Comparison of ENCODE assay signal across 1 cellular context in genomic region chr11:22162754-22163153, GRCh38.
TF ChIP-seq lines count a peak whose summit lies in the region.

No MANE protein-coding gene starts in this region.

TF ChIP-seq in GM12878, 131 proteins besides CTCF, POLR2A, EP300 and RAD21 (continued from another document):
- TF ChIP-seq POLR2AphosphoS2 (IDR thresholded peaks at IDR 0.05; ENCODE audit: low read depth, low read length): no peak
- TF ChIP-seq SP1 (IDR thresholded peaks at IDR 0.05; ENCODE audit: low read depth, low read length): no peak
- TF ChIP-seq STAT3 (IDR thresholded peaks at IDR 0.05; ENCODE audit: low read depth, low read length): no peak
- TF ChIP-seq RBBP5 (conservative IDR thresholded peaks at IDR 0.05): no peak
- TF ChIP-seq FOS (IDR thresholded peaks at IDR 0.05; ENCODE audit: borderline replicate concordance, extremely low read depth, insufficient read length): no peak
- TF ChIP-seq CBX3 (IDR thresholded peaks at IDR 0.05; ENCODE audit: borderline replicate concordance, low read depth): no peak
- no peak for TF ChIP-seq BCL3 (IDR thresholded peaks at IDR 0.05; ENCODE audit: borderline replicate concordance, insufficient read depth, low read depth, low read length, poor library complexity, severe bottlenecking)
- TF ChIP-seq ZBED1 (IDR thresholded peaks at IDR 0.05; ENCODE audit: borderline replicate concordance): no peak
- TF ChIP-seq MXI1 (IDR thresholded peaks at IDR 0.05; ENCODE audit: low read depth, low read length): no peak
- no peak for TF ChIP-seq ELK1 (IDR thresholded peaks at IDR 0.05; ENCODE audit: low read depth, low read length)
- TF ChIP-seq RCOR1 (conservative IDR thresholded peaks at IDR 0.05; ENCODE audit: low read depth, low read length): no peak
- TF ChIP-seq ZBTB40 (IDR thresholded peaks at IDR 0.05; ENCODE audit: borderline replicate concordance): no peak
- no peak for TF ChIP-seq FOXM1 (IDR thresholded peaks at IDR 0.05; ENCODE audit: low read depth, low read length)
- TF ChIP-seq BHLHE40 (IDR thresholded peaks at IDR 0.05; ENCODE audit: borderline replicate concordance in 1 of 2, low read depth in 2 of 2, low read length in 1 of 2): no peak
